11 cellular contexts compared by ENCODE assay signal in the genomic region with DNA sequence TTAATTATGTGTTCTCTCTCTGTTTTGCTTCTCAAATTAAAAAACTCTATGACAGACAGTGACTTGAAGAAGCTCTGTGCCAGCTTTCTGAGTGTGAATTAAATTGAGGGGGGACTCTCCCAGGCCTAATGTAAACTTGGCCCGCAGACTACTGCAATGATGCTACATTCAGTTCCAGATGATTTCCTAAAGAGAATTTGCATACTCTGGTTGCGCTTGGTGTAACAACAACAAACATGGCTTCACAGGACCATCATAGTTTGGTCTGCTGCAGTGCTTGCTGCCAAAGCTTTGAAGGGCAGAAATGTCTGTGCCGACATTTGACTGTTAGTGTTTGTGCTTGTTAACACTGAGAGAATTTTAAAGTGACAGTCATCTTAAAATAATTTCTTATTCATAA. TPM values are rescaled to one million over a fixed set of nuclear protein-coding genes. Genes with fewer than 3 reads are reported as not detected.
DNase-seq lines count a peak whose midpoint lies in the region; ATAC-seq and TF ChIP-seq lines count a peak whose summit lies in the region.
"Had no signal": no experiment of that assay in that cellular context is flagged by ENCODE, and none has a peak within 500 bp of the region (broad histone marks: within the 10 kb centered on the region; RNA-seq: fewer than 3 reads in every experiment).

No MANE protein-coding gene starts in this region.

- H3K36me3 ChIP-seq in CD4-positive, alpha-beta memory T cell (ENCODE audit: insufficient read depth, low read length): no peaks in the 10 kb centered on the region
- H3K36me3 ChIP-seq in GM23338 (ENCODE audit: insufficient read depth): no peaks in the 10 kb centered on the region

- H3K4me3 ChIP-seq in CD4-positive, alpha-beta memory T cell (ENCODE audit: low read length in 2 of 2): no peak overlapping the region
- no peak overlapping the region for H3K4me3 ChIP-seq in GM23338

- no peak for TF ChIP-seq CTCF in GM23338 (conservative IDR thresholded peaks at IDR 0.05; ENCODE audit: low read depth in 2 of 2)

- H3K79me2 ChIP-seq in GM23338 (replicated peaks; ENCODE audit: insufficient read depth): no peaks in the 10 kb centered on the region

- no peak overlapping the region for H3K4me2 ChIP-seq in GM23338

- CTCF ChIA-PET in CD4-positive, alpha-beta memory T cell (lab: Charles Lee; ENCODE audit: partially characterized antibody): interaction anchor here (1.0 to 8.4 kb wide), 10 partner anchors 8 to 455 kb away, joined by 3 to 180 read pairs (median 11); a partner anchor contains a TSS
- CTCF ChIA-PET in activated CD8-positive, alpha-beta T cell treated with anti-CD3 and anti-CD28 coated beads, Interleukin-2, amount 10 ng/mL, durations not matched to agents 7 days and 5 days (lab: Charles Lee): interaction anchor here (0.7 to 4.5 kb wide), 4 partner anchors 25 to 302 kb away, joined by 3 to 55 read pairs (median 10); a partner anchor contains a TSS

- peak; percentile 60 to 75 for DNase-seq in lung microvascular endothelial cell (ENCODE audit: low read depth in 2 of 2)
- DNase-seq in CD4-positive, alpha-beta memory T cell: no peak
- no peak for DNase-seq in activated CD8-positive, alpha-beta T cell treated with anti-CD3 and anti-CD28 coated beads, Interleukin-2, amount 10 ng/mL, durations not matched to agents 7 days and 5 days
- DNase-seq in GM23338 (ENCODE audit: low spot score): no peak
- DNase-seq in HT-29 (ENCODE audit: low spot score): no peak
- DNase-seq: activated T-cell treated with anti-CD3 and anti-CD28 coated beads for 4 hours, Kasumi-1 had no signal

- no peak overlapping the region for H3K27ac Mint-ChIP-seq in CD4-positive, alpha-beta memory T cell
- no peak overlapping the region for H3K27ac Mint-ChIP-seq in activated CD8-positive, alpha-beta T cell treated with anti-CD3 and anti-CD28 coated beads, Interleukin-2, amount 10 ng/mL, durations not matched to agents 7 days and 5 days
- H3K27ac Mint-ChIP-seq in GM23338: no peak overlapping the region
- H3K27ac Mint-ChIP-seq: nephron had no signal

- no peak overlapping the region for H2AFZ ChIP-seq in GM23338

- H3K9me2 ChIP-seq in GM23338 (ENCODE audit: insufficient read depth): no peaks in the 10 kb centered on the region

- H3K9me3 Mint-ChIP-seq in CD4-positive, alpha-beta memory T cell: no peaks in the 10 kb centered on the region
- H3K9me3 Mint-ChIP-seq in activated CD8-positive, alpha-beta T cell treated with anti-CD3 and anti-CD28 coated beads, Interleukin-2, amount 10 ng/mL, durations not matched to agents 7 days and 5 days (ENCODE audit: insufficient read depth): no peaks in the 10 kb centered on the region
- H3K9me3 Mint-ChIP-seq in GM23338: no peaks in the 10 kb centered on the region
- H3K9me3 Mint-ChIP-seq: nephron had no signal

- no peaks in the 10 kb centered on the region for H3K27me3 ChIP-seq in CD4-positive, alpha-beta memory T cell (ENCODE audit: insufficient read depth, low read length)
- H3K27me3 ChIP-seq in GM23338 (ENCODE audit: insufficient read depth): no peaks in the 10 kb centered on the region

- POLR2A ChIA-PET in CD4-positive, alpha-beta memory T cell (lab: Charles Lee; ENCODE audit: partially characterized antibody): interaction anchor here (1.3 to 3.2 kb wide), 4 partner anchors 19 to 115 kb away, joined by 3 to 35 read pairs (median 4); a partner anchor contains a TSS
- POLR2A ChIA-PET in activated CD8-positive, alpha-beta T cell treated with anti-CD3 and anti-CD28 coated beads, Interleukin-2, amount 10 ng/mL, durations not matched to agents 7 days and 5 days (lab: Charles Lee): interaction anchor here (3.4 kb wide), 1 partner anchor 114 kb away, joined by 36 read pairs; a partner anchor contains a TSS

- no peaks in the 10 kb centered on the region for H4K20me1 ChIP-seq in GM23338 (replicated peaks; ENCODE audit: insufficient read depth)

- no peak overlapping the region for H3K4me3 Mint-ChIP-seq in CD4-positive, alpha-beta memory T cell
- no peak overlapping the region for H3K4me3 Mint-ChIP-seq in activated CD8-positive, alpha-beta T cell treated with anti-CD3 and anti-CD28 coated beads, Interleukin-2, amount 10 ng/mL, durations not matched to agents 7 days and 5 days
- H3K4me3 Mint-ChIP-seq in GM23338: no peak overlapping the region
- H3K4me3 Mint-ChIP-seq: nephron had no signal

- H3K27me3 Mint-ChIP-seq in CD4-positive, alpha-beta memory T cell: no peaks in the 10 kb centered on the region
- H3K27me3 Mint-ChIP-seq in activated CD8-positive, alpha-beta T cell treated with anti-CD3 and anti-CD28 coated beads, Interleukin-2, amount 10 ng/mL, durations not matched to agents 7 days and 5 days (ENCODE audit: low read depth): no peaks in the 10 kb centered on the region
- peaks cover 1% of the 10 kb centered on the region for H3K27me3 Mint-ChIP-seq in GM23338 (ENCODE audit: insufficient read depth, low read depth, poor library complexity)

- H3F3A ChIP-seq in GM23338 (replicated peaks; ENCODE audit: low read depth): no peaks in the 10 kb centered on the region

- peaks cover 5 to 11% (median 6%) of the 10 kb centered on the region in 4 donors for H3K4me1 Mint-ChIP-seq in CD4-positive, alpha-beta memory T cell
- peaks cover 20% of the 10 kb centered on the region for H3K4me1 Mint-ChIP-seq in activated CD8-positive, alpha-beta T cell treated with anti-CD3 and anti-CD28 coated beads, Interleukin-2, amount 10 ng/mL, durations not matched to agents 7 days and 5 days (ENCODE audit: low read depth)
- H3K4me1 Mint-ChIP-seq in GM23338: peaks cover 12% of the 10 kb centered on the region
- H3K4me1 Mint-ChIP-seq: nephron had no signal

- no peaks in the 10 kb centered on the region for H3K9me3 ChIP-seq in CD4-positive, alpha-beta memory T cell (ENCODE audit: control insufficient read depth in 1 of 2, low read length in 2 of 2)

- ATAC-seq in GM18517 (IDR thresholded peaks at IDR 0.05; ENCODE audit: unreplicated experiment) (peak; percentile 88), GM21717 (IDR thresholded peaks at IDR 0.05; ENCODE audit: unreplicated experiment) (peak; percentile 83), HG03469 (IDR thresholded peaks at IDR 0.05; ENCODE audit: unreplicated experiment) (peak; percentile 66), GM23338 (no peak)
- no peak for ATAC-seq in activated CD8-positive, alpha-beta T cell treated with anti-CD3 and anti-CD28 coated beads, Interleukin-2, amount 10 ng/mL, durations not matched to agents 7 days and 5 days

- intact Hi-C loops in CD4-positive, alpha-beta memory T cell (cut with micrococcal nuclease): loop anchor here (10.0 kb wide), 1 partner anchor 210 kb away; no protein-coding TSS in a partner anchor

- no peak overlapping the region for H3K27ac ChIP-seq in CD4-positive, alpha-beta memory T cell (ENCODE audit: low read depth, low read length)
- H3K27ac ChIP-seq in GM23338 (ENCODE audit: low read depth): no peak overlapping the region

- H3K36me3 Mint-ChIP-seq in CD4-positive, alpha-beta memory T cell: no peaks in the 10 kb centered on the region
- H3K36me3 Mint-ChIP-seq in activated CD8-positive, alpha-beta T cell treated with anti-CD3 and anti-CD28 coated beads, Interleukin-2, amount 10 ng/mL, durations not matched to agents 7 days and 5 days (ENCODE audit: low read depth): no peaks in the 10 kb centered on the region
- no peaks in the 10 kb centered on the region for H3K36me3 Mint-ChIP-seq in GM23338 (ENCODE audit: low read depth)

- H3K4me1 ChIP-seq in CD4-positive, alpha-beta memory T cell (ENCODE audit: insufficient read depth, low read length): peaks cover 7% of the 10 kb centered on the region
- peaks cover 12% of the 10 kb centered on the region for H3K4me1 ChIP-seq in GM23338 (ENCODE audit: insufficient read depth)

TF ChIP-seq in GM23338, 12 proteins besides CTCF, POLR2A, EP300 and RAD21 (continues in another document):
- no peak for TF ChIP-seq JUNB (IDR thresholded peaks at IDR 0.05; ENCODE audit: unreplicated experiment)
- no peak for TF ChIP-seq NANOG (IDR thresholded peaks at IDR 0.05; ENCODE audit: borderline replicate concordance)
- no peak for TF ChIP-seq ZNF114 (CRISPR knock-in tag; IDR thresholded peaks at IDR 0.05)
- no peak for TF ChIP-seq CREB1 (CRISPR knock-in tag; IDR thresholded peaks at IDR 0.05; ENCODE audit: low read depth)
- TF ChIP-seq, protein P1, sequence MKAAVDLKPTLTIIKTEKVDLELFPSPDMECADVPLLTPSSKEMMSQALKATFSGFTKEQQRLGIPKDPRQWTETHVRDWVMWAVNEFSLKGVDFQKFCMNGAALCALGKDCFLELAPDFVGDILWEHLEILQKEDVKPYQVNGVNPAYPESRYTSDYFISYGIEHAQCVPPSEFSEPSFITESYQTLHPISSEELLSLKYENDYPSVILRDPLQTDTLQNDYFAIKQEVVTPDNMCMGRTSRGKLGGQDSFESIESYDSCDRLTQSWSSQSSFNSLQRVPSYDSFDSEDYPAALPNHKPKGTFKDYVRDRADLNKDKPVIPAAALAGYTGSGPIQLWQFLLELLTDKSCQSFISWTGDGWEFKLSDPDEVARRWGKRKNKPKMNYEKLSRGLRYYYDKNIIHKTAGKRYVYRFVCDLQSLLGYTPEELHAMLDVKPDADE (IDR thresholded peaks at IDR 0.05): no peak
- TF ChIP-seq STAT1 (IDR thresholded peaks at IDR 0.05; ENCODE audit: unreplicated experiment): no peak

RNA-seq across cellular contexts. Expression of a gene that starts 25.0 kb away (rescaled TPM):
- total RNA-seq in lung microvascular endothelial cell: 7.8 and 9.7 TPM in 2 replicates
- total RNA-seq in CD4-positive, alpha-beta memory T cell: 1 to 10 TPM in 1 of 2 experiments, under 1 TPM in 1; 0.73 to 1.1 TPM
- under 1 TPM; 0.37 to 0.65 TPM for polyA plus RNA-seq in CD4-positive, alpha-beta memory T cell
- 1 to 10 TPM in 1 of 2 experiments, under 1 TPM in 1; 0.18 to 1.2 TPM for total RNA-seq in activated CD8-positive, alpha-beta T cell treated with anti-CD3 and anti-CD28 coated beads, Interleukin-2, amount 10 ng/mL, durations not matched to agents 7 days and 5 days
- total RNA-seq in GM23338 (2014; rRNA removed; shearing (Covaris generic)): 0.07 and 0.70 TPM in 2 replicates
- 0.30 and 0.76 TPM in 2 replicates for polyA plus RNA-seq in GM23338 (2016; fragmentation: Nextera tagmentation; extraction: Ambion mirVana)
- total RNA-seq in HT-29 (2014; rRNA removed; shearing (Covaris generic)): not detected in 2 replicates

Comparison
In these comparisons a context has a peak if more than half of its experiments do, and no peak if none do; other contexts are left out.
1. ATAC-seq: peak in GM18517 (single experiment), GM21717 (single experiment) and HG03469 (single experiment); none in activated CD8-positive, alpha-beta T cell treated with anti-CD3 and anti-CD28 coated beads, Interleukin-2, amount 10 ng/mL, durations not matched to agents 7 days and 5 days (single experiment) and GM23338 (single experiment).
2. DNase-seq: peak in lung microvascular endothelial cell (2 of 2); none in CD4-positive, alpha-beta memory T cell (0 of 5), activated CD8-positive, alpha-beta T cell treated with anti-CD3 and anti-CD28 coated beads, Interleukin-2, amount 10 ng/mL, durations not matched to agents 7 days and 5 days (single experiment), GM23338 (single experiment) and HT-29 (single experiment).